26 cellular contexts compared by ENCODE assay signal in genomic region chr12:88218293-88218692, GRCh38.
DNase-seq lines count a peak whose midpoint lies in the region; ATAC-seq, FAIRE-seq and TF ChIP-seq lines count a peak whose summit lies in the region.
"Had no signal": no experiment of that assay in that cellular context is flagged by ENCODE, and none has a peak within 500 bp of the region (broad histone marks: within the 10 kb centered on the region; RNA-seq: fewer than 3 reads in every experiment).

No MANE protein-coding gene starts in this region.

- H2BK120ac ChIP-seq in H1 (replicated peaks; ENCODE audit: low read depth, low read length): no peak overlapping the region

- no peak overlapping the region for H3K9ac ChIP-seq in H1 (replicated peaks in 1 of 4; ENCODE audit: extremely low read depth in 1 of 4, low read depth in 3 of 4, low read length in 3 of 4)
- H3K9ac ChIP-seq: BLaER1 had no signal

- DNase-seq in H1 (ENCODE audit: low read depth in 1 of 2, low spot score in 2 of 2) (no peak), islet precursor cell (peak; percentile 38), glutamatergic neuron (no peak), mucosa of descending colon (no peak), hepatocyte (ENCODE audit: low spot score) (no peak)
- DNase-seq in stimulated activated effector memory CD8-positive, alpha-beta T cell treated with anti-CD3 and anti-CD28 coated beads, Interleukin-12 subunit alpha, Interleukin-12 subunit beta, amount 100 ng/mL, for 72 hours (ENCODE audit: low spot score in 2 of 2): no peak
- DNase-seq: BE2C; C1 segment of cervical spinal cord; CD4-positive, alpha-beta memory T cell; CD4-positive, CD25-positive, alpha-beta regulatory T cell; CD8-positive, alpha-beta memory T cell; COR-L47; DMS 273 treated with DMSO at 0.1 percent for 48 hours; DMS153; DMS53; DMS79; DND-41; EL; GDM1 had no signal

- peaks cover 11% of the 10 kb centered on the region for H3K9me3 Mint-ChIP-seq in stimulated activated effector memory CD8-positive, alpha-beta T cell treated with anti-CD3 and anti-CD28 coated beads, Interleukin-12 subunit alpha, Interleukin-12 subunit beta, amount 100 ng/mL, for 72 hours
- H3K9me3 Mint-ChIP-seq in glutamatergic neuron (ENCODE audit: unreplicated experiment): peaks cover 4% of the 10 kb centered on the region

- H4K91ac ChIP-seq in H1 (replicated peaks; ENCODE audit: insufficient read length, low read length): peak overlapping the region; percentile 54

- H3K27me3 ChIP-seq in H1 (replicated peaks in 1 of 4; ENCODE audit: control insufficient read depth in 3 of 4, extremely low read depth in 1 of 4, insufficient read depth in 3 of 4, low read length in 3 of 4) (no peaks in the 10 kb centered on the region), hepatocyte (no peaks in the 10 kb centered on the region)
- H3K27me3 ChIP-seq: BE2C, BLaER1 had no signal

- TF ChIP-seq RAD21 in H1 (IDR thresholded peaks at IDR 0.05 in 1 of 2, conservative IDR thresholded peaks at IDR 0.05 in 1 of 2; ENCODE audit: low read depth in 2 of 2, low read length in 2 of 2): no peak

- no peak overlapping the region for H2BK20ac ChIP-seq in H1 (ENCODE audit: low read length)

- H3K9me2 ChIP-seq in hepatocyte (replicated peaks; ENCODE audit: insufficient read depth): no peaks in the 10 kb centered on the region

- no peak for FAIRE-seq in H1 (lab: Jason Lieb, UNC)
- FAIRE-seq: A549, GM12878, GM12892, GM18507 had no signal

- no peak overlapping the region for H3K56ac ChIP-seq in H1 (replicated peaks; ENCODE audit: insufficient read length, low read depth, low read length)

- H2BK5ac ChIP-seq in H1 (ENCODE audit: low read depth, low read length): no peak overlapping the region; the same call in 1 of the 2 replicates

- H3K79me1 ChIP-seq in H1 (ENCODE audit: low read depth, low read length): no peaks in the 10 kb centered on the region

- H3K27me3 Mint-ChIP-seq in glutamatergic neuron (ENCODE audit: unreplicated experiment): no peaks in the 10 kb centered on the region
- H3K27me3 Mint-ChIP-seq: CD4-positive, CD25-positive, alpha-beta regulatory T cell had no signal

- no peak overlapping the region for H2AK5ac ChIP-seq in H1 (ENCODE audit: low read depth, low read length)

- no peak overlapping the region for H3K4me2 ChIP-seq in H1 (ENCODE audit: insufficient read depth in 1 of 2, low read depth in 2 of 2, low read length in 2 of 2)
- H3K4me2 ChIP-seq in hepatocyte: no peak overlapping the region
- H3K4me2 ChIP-seq: A549, BLaER1 had no signal

- no peak overlapping the region for H3K4ac ChIP-seq in H1 (replicated peaks; ENCODE audit: insufficient read length, low read depth, low read length)

- ATAC-seq in stimulated activated effector memory CD8-positive, alpha-beta T cell treated with anti-CD3 and anti-CD28 coated beads, Interleukin-12 subunit alpha, Interleukin-12 subunit beta, amount 100 ng/mL, for 72 hours: peak; percentile 53
- ATAC-seq in mucosa of descending colon: no peak
- ATAC-seq: A549, GM12878 had no signal

- intact Hi-C loops in mucosa of descending colon (cut with DNase I, micrococcal nuclease): no loop called here

- H4K5ac ChIP-seq in H1 (ENCODE audit: insufficient read length, low read depth, low read length): no peak overlapping the region

- H3K4me3 Mint-ChIP-seq in stimulated activated effector memory CD8-positive, alpha-beta T cell treated with anti-CD3 and anti-CD28 coated beads, Interleukin-12 subunit alpha, Interleukin-12 subunit beta, amount 100 ng/mL, for 72 hours: no peak overlapping the region
- no peak overlapping the region for H3K4me3 Mint-ChIP-seq in glutamatergic neuron (ENCODE audit: unreplicated experiment)
- H3K4me3 Mint-ChIP-seq: CD14-positive monocyte; CD4-positive, alpha-beta memory T cell; CD4-positive, CD25-positive, alpha-beta regulatory T cell; CD8-positive, alpha-beta memory T cell had no signal

- H4K8ac ChIP-seq in H1 (ENCODE audit: extremely low read depth, insufficient read depth, low read length): peak overlapping the region; percentile 73; the same call in 1 of the 2 replicates

- no peak for TF ChIP-seq POLR2A in H1 (IDR thresholded peaks at IDR 0.05; ENCODE audit: control extremely low read depth in 1 of 2, low read depth in 2 of 2, low read length in 2 of 2)

- no peak overlapping the region for H2BK12ac ChIP-seq in H1 (ENCODE audit: low read depth, low read length)

- no peak overlapping the region for H3K14ac ChIP-seq in H1 (ENCODE audit: insufficient read length)

- no peaks in the 10 kb centered on the region for H3K23me2 ChIP-seq in H1 (ENCODE audit: low read depth, low read length)

- H3K23ac ChIP-seq in H1 (ENCODE audit: insufficient read length): no peak overlapping the region

- no peak overlapping the region for H3K4me3 ChIP-seq in H1 (ENCODE audit: extremely low read depth in 1 of 4, insufficient read depth in 2 of 4, low read depth in 3 of 4, low read length in 4 of 4)
- no peak overlapping the region for H3K4me3 ChIP-seq in mucosa of descending colon
- no peak overlapping the region for H3K4me3 ChIP-seq in hepatocyte
- H3K4me3 ChIP-seq: A549, BLaER1, GM12878 had no signal

- H3K4me1 Mint-ChIP-seq in stimulated activated effector memory CD8-positive, alpha-beta T cell treated with anti-CD3 and anti-CD28 coated beads, Interleukin-12 subunit alpha, Interleukin-12 subunit beta, amount 100 ng/mL, for 72 hours: no peaks in the 10 kb centered on the region
- H3K4me1 Mint-ChIP-seq in glutamatergic neuron (ENCODE audit: low read depth, unreplicated experiment): no peaks in the 10 kb centered on the region
- H3K4me1 Mint-ChIP-seq: CD14-positive monocyte; CD4-positive, alpha-beta memory T cell; CD8-positive, alpha-beta memory T cell had no signal

- H3K36me3 ChIP-seq in H1 (ENCODE audit: control insufficient read depth in 2 of 4, insufficient read depth in 4 of 4, low read length in 3 of 4) (no peaks in the 10 kb centered on the region), mucosa of descending colon (ENCODE audit: low read depth) (no peaks in the 10 kb centered on the region), hepatocyte (replicated peaks; ENCODE audit: insufficient read depth, low read depth) (no peaks in the 10 kb centered on the region)
- H3K36me3 ChIP-seq: BE2C, BLaER1 had no signal

- no peak for TF ChIP-seq CTCF in H1 (IDR thresholded peaks at IDR 0.05; ENCODE audit: control extremely low read depth in 1 of 3, insufficient read depth in 1 of 3, low read depth in 1 of 3, low read length in 3 of 3)
- TF ChIP-seq CTCF in glutamatergic neuron (IDR thresholded peaks at IDR 0.05; ENCODE audit: partially characterized antibody, unreplicated experiment): no peak
- no peak for TF ChIP-seq CTCF in mucosa of descending colon (IDR thresholded peaks at IDR 0.05)
- TF ChIP-seq CTCF in hepatocyte (IDR thresholded peaks at IDR 0.05; ENCODE audit: poor library complexity): no peak

- POLR2A ChIA-PET in H1 (lab: Charles Lee; ENCODE audit: partially characterized antibody): no interaction called here

- H3K9me3 ChIP-seq in H1 (ENCODE audit: insufficient read depth in 2 of 2, low read depth in 1 of 2, low read length in 1 of 2): 0 out of 4 replicates have a peak, but pooled peaks cover 0 to 4% of the 10 kb centered on the region in 2 experiments
- peaks cover 10% of the 10 kb centered on the region for H3K9me3 ChIP-seq in mucosa of descending colon
- no peaks in the 10 kb centered on the region for H3K9me3 ChIP-seq in hepatocyte (ENCODE audit: low read depth)
- H3K9me3 ChIP-seq: BE2C had no signal

- CTCF ChIA-PET in H1 (lab: Charles Lee; ENCODE audit: partially characterized antibody): interaction anchor here (0.5 to 0.6 kb wide), 2 partner anchors 22 to 55 kb away, joined by 3 read pairs; no protein-coding TSS in a partner anchor

- no peaks in the 10 kb centered on the region for H3K36me3 Mint-ChIP-seq in stimulated activated effector memory CD8-positive, alpha-beta T cell treated with anti-CD3 and anti-CD28 coated beads, Interleukin-12 subunit alpha, Interleukin-12 subunit beta, amount 100 ng/mL, for 72 hours
- H3K36me3 Mint-ChIP-seq in glutamatergic neuron (ENCODE audit: unreplicated experiment): no peaks in the 10 kb centered on the region
- H3K36me3 Mint-ChIP-seq: CD14-positive monocyte; CD4-positive, alpha-beta memory T cell; CD4-positive, CD25-positive, alpha-beta regulatory T cell had no signal

- no peak overlapping the region for H2BK15ac ChIP-seq in H1 (ENCODE audit: low read length)

- H3K4me1 ChIP-seq in H1 (replicated peaks in 1 of 4; ENCODE audit: control insufficient read depth in 3 of 4, insufficient read depth in 4 of 4, low read length in 3 of 4) (no peaks in the 10 kb centered on the region), mucosa of descending colon (ENCODE audit: low read depth) (no peaks in the 10 kb centered on the region), hepatocyte (ENCODE audit: insufficient read depth) (no peaks in the 10 kb centered on the region)
- H3K4me1 ChIP-seq: A549, BE2C, BLaER1 had no signal

- H4K20me1 ChIP-seq in H1 (replicated peaks in 1 of 2; ENCODE audit: control insufficient read depth in 1 of 2, insufficient read depth in 2 of 2, low read length in 2 of 2): no peaks in the 10 kb centered on the region
- no peaks in the 10 kb centered on the region for H4K20me1 ChIP-seq in hepatocyte (ENCODE audit: insufficient read depth, poor library complexity, severe bottlenecking)
- H4K20me1 ChIP-seq: BLaER1 had no signal

- no peak for TF ChIP-seq EP300 in H1 (IDR thresholded peaks at IDR 0.05; ENCODE audit: borderline replicate concordance in 1 of 2, low read depth in 2 of 2, low read length in 2 of 2)

- H2AFZ ChIP-seq in H1 (ENCODE audit: low read length): no peak overlapping the region
- H2AFZ ChIP-seq in hepatocyte: no peak overlapping the region

- H3K27ac Mint-ChIP-seq in stimulated activated effector memory CD8-positive, alpha-beta T cell treated with anti-CD3 and anti-CD28 coated beads, Interleukin-12 subunit alpha, Interleukin-12 subunit beta, amount 100 ng/mL, for 72 hours: no peak overlapping the region
- H3K27ac Mint-ChIP-seq in glutamatergic neuron (ENCODE audit: unreplicated experiment): no peak overlapping the region
- H3K27ac Mint-ChIP-seq: CD4-positive, alpha-beta memory T cell; CD4-positive, CD25-positive, alpha-beta regulatory T cell; CD8-positive, alpha-beta memory T cell had no signal

- H3K27ac ChIP-seq in H1 (ENCODE audit: low read depth, low read length) (no peak overlapping the region), hepatocyte (no peak overlapping the region)
- H3K27ac ChIP-seq: 22Rv1, A549, BLaER1 had no signal

- H3K79me2 ChIP-seq in H1 (ENCODE audit: control insufficient read depth in 1 of 2, insufficient read depth in 2 of 2, low read length in 2 of 2) (no peaks in the 10 kb centered on the region), hepatocyte (no peaks in the 10 kb centered on the region)

- no peak overlapping the region for H3K18ac ChIP-seq in H1 (ENCODE audit: extremely low read depth, low read length)
